7 cellular contexts compared by ENCODE assay signal in genomic region chr3:49906004-49906860, GRCh38. TPM values are rescaled to one million over a fixed set of nuclear protein-coding genes. Genes with fewer than 3 reads are reported as not detected.
DNase-seq lines count a peak whose midpoint lies in the region; ATAC-seq, FAIRE-seq and TF ChIP-seq lines count a peak whose summit lies in the region.

No MANE protein-coding gene starts in this region.

- H3K27ac ChIP-seq in endothelial cell of umbilical vein (ENCODE audit: insufficient read depth, low read depth, low read length) = no peak overlapping the region
- H3K27ac ChIP-seq in naive thymus-derived CD4-positive, alpha-beta T cell (ENCODE audit: low read depth, low read length) = peak overlapping the region; percentile 24
- H3K27ac ChIP-seq in testis = no peak overlapping the region

- no peaks in the 10 kb centered on the region for H3K9me3 ChIP-seq in endothelial cell of umbilical vein (replicated peaks; ENCODE audit: control insufficient read depth, insufficient read depth, low read length)
- no peaks in the 10 kb centered on the region for H3K9me3 ChIP-seq in naive thymus-derived CD4-positive, alpha-beta T cell (ENCODE audit: control insufficient read depth in 2 of 3, low read length in 3 of 3)
- no peaks in the 10 kb centered on the region for H3K9me3 ChIP-seq in testis

- POLR2A ChIA-PET in endothelial cell of umbilical vein (lab: Charles Lee) = no interaction called here
- POLR2A ChIA-PET in naive thymus-derived CD4-positive, alpha-beta T cell (lab: Charles Lee) = interaction anchor here (0.7 kb wide), 2 partner anchors 21 to 49 kb away, joined by 3 read pairs; no protein-coding TSS in a partner anchor

- no peaks in the 10 kb centered on the region for H3K79me2 ChIP-seq in endothelial cell of umbilical vein (ENCODE audit: control insufficient read depth, insufficient read depth, low read length)

- peak; percentile 53 for ATAC-seq in naive thymus-derived CD4-positive, alpha-beta T cell
- no peak for ATAC-seq in GM21423 (IDR thresholded peaks at IDR 0.05; ENCODE audit: unreplicated experiment)

- H3K4me2 ChIP-seq in endothelial cell of umbilical vein (ENCODE audit: insufficient read depth, low read length) = peak overlapping the region; percentile 78

- peak overlapping the region; percentile 63 to 91 (median 87) for H3K27ac Mint-ChIP-seq in naive thymus-derived CD4-positive, alpha-beta T cell

- H3K36me3 ChIP-seq in endothelial cell of umbilical vein (ENCODE audit: control insufficient read depth in 2 of 2, extremely low read depth in 1 of 2, insufficient read depth in 2 of 2, low read length in 2 of 2) = peaks cover 0 to 4% of the 10 kb centered on the region in 2 experiments
- H3K36me3 ChIP-seq in naive thymus-derived CD4-positive, alpha-beta T cell (ENCODE audit: control insufficient read depth in 2 of 3, insufficient read depth in 3 of 3, low read length in 3 of 3) = peaks cover 0 to 35% (median 0%) of the 10 kb centered on the region in 3 experiments
- H3K36me3 ChIP-seq in testis (ENCODE audit: low read depth, missing control alignments) = no peaks in the 10 kb centered on the region

- intact Hi-C loops in endothelial cell of umbilical vein (cut with micrococcal nuclease) (loop anchor here (1.0 to 2.0 kb wide), 5 partner anchors 49 to 203 kb away; partner anchors contain the start of genes AMIGO3, INKA1 and TRAIP), testis (cut with DNase I; ENCODE audit: low total_unique reads) (no loop called here)
- intact Hi-C loops in naive thymus-derived CD4-positive, alpha-beta T cell (cut with micrococcal nuclease) = loop anchor here (1.0 to 5.0 kb wide), 6 partner anchors 34 to 367 kb away; partner anchors contain the start of genes GMPPB (in 1 of the 2), RBM6 (in 1 of the 2) and TRAIP (in 1 of the 2)

- no peaks in the 10 kb centered on the region for H3K9me3 Mint-ChIP-seq in naive thymus-derived CD4-positive, alpha-beta T cell

- no TSS peak for BruUV-seq in endothelial cell of umbilical vein (replicated peaks; lab: Mats Ljungman, UMichigan)

- H3K4me3 Mint-ChIP-seq in naive thymus-derived CD4-positive, alpha-beta T cell = peak overlapping the region; percentile 39 to 79 (median 64)

- 40 to 41% methylated on average over 15 of the region's 15 CpGs for WGBS in testis, 2 donors

- TF ChIP-seq CTCF in GM12865 (IDR thresholded peaks at IDR 0.05; ENCODE audit: insufficient read depth, low read depth, low read length, missing control alignments) = peak; percentile 67
- peak; percentile 64 for TF ChIP-seq CTCF in NB4 (IDR thresholded peaks at IDR 0.05; ENCODE audit: low read depth, low read length)
- TF ChIP-seq CTCF in endothelial cell of umbilical vein (IDR thresholded peaks at IDR 0.05; ENCODE audit: extremely low read depth in 1 of 2, insufficient read depth in 1 of 2, low read depth in 1 of 2, low read length in 2 of 2) = peak; percentile 63 to 80
- peak; percentile 34 to 55 (median 51) for TF ChIP-seq CTCF in testis (IDR thresholded peaks at IDR 0.05)

- H2AFZ ChIP-seq in endothelial cell of umbilical vein (ENCODE audit: low read depth, low read length) = peak overlapping the region; percentile 90

- TF ChIP-seq POLR2A in NB4 (IDR thresholded peaks at IDR 0.05; ENCODE audit: extremely low read depth, insufficient read length) (no peak), endothelial cell of umbilical vein (IDR thresholded peaks at IDR 0.05; ENCODE audit: low read depth, low read length) (no peak), testis (IDR thresholded peaks at IDR 0.05) (no peak)

- peaks cover 18 to 41% (median 27%) of the 10 kb centered on the region in 7 donors for H3K4me1 Mint-ChIP-seq in naive thymus-derived CD4-positive, alpha-beta T cell

- no peaks in the 10 kb centered on the region for H3K9me1 ChIP-seq in endothelial cell of umbilical vein (replicated peaks; ENCODE audit: control insufficient read depth, extremely low read depth, insufficient read depth, low read length)

- H3K9ac ChIP-seq in endothelial cell of umbilical vein (replicated peaks; ENCODE audit: extremely low read depth, insufficient read depth, low read length) = no peak overlapping the region

- peak; percentile 80 for FAIRE-seq in endothelial cell of umbilical vein (lab: Jason Lieb, UNC)

- DNase-seq in GM12865 (ENCODE audit: low read depth) (peak; percentile 66), NB4 (ENCODE audit: low read depth) (peak; percentile 68), endothelial cell of umbilical vein (ENCODE audit: low read depth, low spot score) (peak; percentile 64), testis (peak; percentile 50)
- peak; percentile 54 for DNase-seq in activated CD8-positive, alpha-beta memory T cell treated with anti-CD3 and anti-CD28 coated beads, Interleukin-2, amount 50 U/mL, for 4 hours
- peak; percentile 16 to 60 (median 39) for DNase-seq in naive thymus-derived CD4-positive, alpha-beta T cell

- H3K27me3 ChIP-seq in endothelial cell of umbilical vein (ENCODE audit: control insufficient read depth in 2 of 2, insufficient read depth in 2 of 2, low read length in 2 of 2) (no peaks in the 10 kb centered on the region), testis (no peaks in the 10 kb centered on the region)
- H3K27me3 ChIP-seq in naive thymus-derived CD4-positive, alpha-beta T cell (ENCODE audit: control insufficient read depth in 2 of 2, insufficient read depth in 2 of 2, low read length in 2 of 2) = no peaks in the 10 kb centered on the region

- CTCF ChIA-PET in endothelial cell of umbilical vein (lab: Charles Lee) = interaction anchor here (0.6 to 4.0 kb wide), 11 partner anchors 9 to 205 kb away, joined by 3 to 25 read pairs (median 4); partner anchors contain the start of genes AMIGO3 and INKA1
- CTCF ChIA-PET in naive thymus-derived CD4-positive, alpha-beta T cell (lab: Charles Lee) = interaction anchor here (0.6 to 1.2 kb wide), 4 partner anchors 23 to 203 kb away, joined by 3 to 7 read pairs (median 3); partner anchors contain the start of gene INKA1

- peaks cover 4 to 11% (median 5%) of the 10 kb centered on the region in 5 donors for H3K36me3 Mint-ChIP-seq in naive thymus-derived CD4-positive, alpha-beta T cell

- dilution Hi-C loops in endothelial cell of umbilical vein (cut with MboI; ENCODE audit: extremely low pct_ligation_motif_present, low sequenced_read_pairs) = no loop called here

- H4K20me1 ChIP-seq in endothelial cell of umbilical vein (replicated peaks; ENCODE audit: control insufficient read depth, extremely low read depth, insufficient read depth, low read length) = no peaks in the 10 kb centered on the region

- H3K27me3 Mint-ChIP-seq in naive thymus-derived CD4-positive, alpha-beta T cell = no peaks in the 10 kb centered on the region

- H3K4me3 ChIP-seq in GM12865 (ENCODE audit: low read depth, low read length) (no peak overlapping the region), NB4 (ENCODE audit: low read depth, low read length) (no peak overlapping the region), endothelial cell of umbilical vein (replicated peaks in 1 of 3; ENCODE audit: insufficient read depth in 1 of 3, low read depth in 1 of 3, low read length in 3 of 3) (peak overlapping the region in 1 of 3 experiments; percentile 41), testis (no peak overlapping the region)
- H3K4me3 ChIP-seq in naive thymus-derived CD4-positive, alpha-beta T cell (ENCODE audit: low read length) = no peak overlapping the region

- H3K4me1 ChIP-seq in endothelial cell of umbilical vein (ENCODE audit: control insufficient read depth, extremely low read depth, insufficient read depth, low read length) (peaks cover 14% of the 10 kb centered on the region), testis (peaks cover 5% of the 10 kb centered on the region)
- peaks cover 15 to 26% of the 10 kb centered on the region in 2 donors for H3K4me1 ChIP-seq in naive thymus-derived CD4-positive, alpha-beta T cell (ENCODE audit: control insufficient read depth in 2 of 2, insufficient read depth in 2 of 2, low read length in 2 of 2)

RNA-seq across cellular contexts. Expression of gene MST1R, which starts 2.6 kb away (rescaled TPM):
- 0.93 and 1.5 TPM in 2 replicates for total RNA-seq in endothelial cell of umbilical vein
- 2.4 and 3.6 TPM in 2 replicates for polyA plus RNA-seq in endothelial cell of umbilical vein
- 0.73 and 1.2 TPM in 2 replicates for polyA plus RNA-seq in endothelial cell of umbilical vein (2011; cell fraction: cytosol; rRNA removed)
- 6.8 and 8.6 TPM in 2 replicates for polyA plus RNA-seq in endothelial cell of umbilical vein (2011; cell fraction: nucleus; rRNA removed)
- 0.59 and 1.2 TPM in 2 replicates for polyA plus RNA-seq in endothelial cell of umbilical vein (2012)
- 2.8 and 5.0 TPM in 2 replicates for polyA minus RNA-seq in endothelial cell of umbilical vein
- polyA minus RNA-seq in endothelial cell of umbilical vein (2011; cell fraction: cytosol; rRNA and poly(A)+ RNA removed) = 33.5 TPM
- polyA minus RNA-seq in endothelial cell of umbilical vein (2011; cell fraction: nucleus; rRNA and poly(A)+ RNA removed) = 2.1 and 2.6 TPM in 2 replicates
- total RNA-seq in naive thymus-derived CD4-positive, alpha-beta T cell = 1 to 10 TPM in 3 of 5 experiments, under 1 TPM in 2; 0.39 to 5.8 (median 1.2) TPM
- under 1 TPM; 0.66 to 0.80 TPM for polyA plus RNA-seq in naive thymus-derived CD4-positive, alpha-beta T cell
- 10 to 100 TPM in 1 of 2 donors, 1 to 10 TPM in 1; 7.6 to 11.2 TPM for total RNA-seq in testis
- polyA plus RNA-seq in testis (ENCODE audit: insufficient read depth, low read depth, low replicate concordance) = 15.9 TPM

RNA-seq across cellular contexts. Expression of gene MON1A, which starts 23.4 kb away (rescaled TPM):
- total RNA-seq in endothelial cell of umbilical vein = 17.0 and 17.5 TPM in 2 replicates
- polyA plus RNA-seq in endothelial cell of umbilical vein = 31.1 and 37.0 TPM in 2 replicates
- 18.3 and 19.1 TPM in 2 replicates for polyA plus RNA-seq in endothelial cell of umbilical vein (2011; cell fraction: cytosol; rRNA removed)
- 13.0 and 14.3 TPM in 2 replicates for polyA plus RNA-seq in endothelial cell of umbilical vein (2011; cell fraction: nucleus; rRNA removed)
- 12.0 and 14.7 TPM in 2 replicates for polyA plus RNA-seq in endothelial cell of umbilical vein (2012)
- polyA minus RNA-seq in endothelial cell of umbilical vein = 10.9 and 15.3 TPM in 2 replicates
- polyA minus RNA-seq in endothelial cell of umbilical vein (2011; cell fraction: cytosol; rRNA and poly(A)+ RNA removed) = 9.7 TPM
- 4.1 and 4.8 TPM in 2 replicates for polyA minus RNA-seq in endothelial cell of umbilical vein (2011; cell fraction: nucleus; rRNA and poly(A)+ RNA removed)
- 10 to 100 TPM in 2 of 5 experiments, 1 to 10 TPM in 3; 4.6 to 12.6 (median 8.6) TPM for total RNA-seq in naive thymus-derived CD4-positive, alpha-beta T cell
- polyA plus RNA-seq in naive thymus-derived CD4-positive, alpha-beta T cell = 10 to 100 TPM; 10.9 to 24.5 TPM
- 10 to 100 TPM; 16.4 to 17.3 TPM for total RNA-seq in testis
- 23.9 TPM for polyA plus RNA-seq in testis (ENCODE audit: insufficient read depth, low read depth, low replicate concordance)

RNA-seq across cellular contexts. Expression of gene RBM6, which starts 33.7 kb away (rescaled TPM):
- total RNA-seq in endothelial cell of umbilical vein = 94.5 and 96.0 TPM in 2 replicates
- polyA plus RNA-seq in endothelial cell of umbilical vein = 24.6 and 30.4 TPM in 2 replicates
- 28.6 and 40.1 TPM in 2 replicates for polyA plus RNA-seq in endothelial cell of umbilical vein (2011; cell fraction: cytosol; rRNA removed)
- 234 and 297 TPM in 2 replicates for polyA plus RNA-seq in endothelial cell of umbilical vein (2011; cell fraction: nucleus; rRNA removed)
- 46.8 and 52.9 TPM in 2 replicates for polyA plus RNA-seq in endothelial cell of umbilical vein (2012)
- polyA minus RNA-seq in endothelial cell of umbilical vein = 42.3 and 48.9 TPM in 2 replicates
- 14.5 TPM for polyA minus RNA-seq in endothelial cell of umbilical vein (2011; cell fraction: cytosol; rRNA and poly(A)+ RNA removed)
- polyA minus RNA-seq in endothelial cell of umbilical vein (2011; cell fraction: nucleus; rRNA and poly(A)+ RNA removed) = 75.8 and 91.7 TPM in 2 replicates
- total RNA-seq in naive thymus-derived CD4-positive, alpha-beta T cell = 100 to 1,000 TPM; 103 to 208 (median 153) TPM
- polyA plus RNA-seq in naive thymus-derived CD4-positive, alpha-beta T cell = 10 to 100 TPM; 29.6 to 70.1 TPM
- 100 to 1,000 TPM; 212 to 229 TPM for total RNA-seq in testis
- polyA plus RNA-seq in testis (ENCODE audit: insufficient read depth, low read depth, low replicate concordance) = 104 TPM

RNA-seq across cellular contexts. Expression of gene CAMKV, which starts 36.5 kb away (rescaled TPM):
- total RNA-seq in endothelial cell of umbilical vein (not detected in 2 replicates), testis (1 to 10 TPM; 1.2 to 2.3 TPM)
- polyA plus RNA-seq in endothelial cell of umbilical vein (not detected in 2 replicates), testis (ENCODE audit: insufficient read depth, low read depth, low replicate concordance) (4.0 TPM)
- polyA plus RNA-seq in endothelial cell of umbilical vein (2011; cell fraction: cytosol; rRNA removed) = not detected in 2 replicates
- not detected in 2 replicates for polyA plus RNA-seq in endothelial cell of umbilical vein (2011; cell fraction: nucleus; rRNA removed)
- polyA plus RNA-seq in endothelial cell of umbilical vein (2012) = not detected in 2 replicates
- not detected in 2 replicates for polyA minus RNA-seq in endothelial cell of umbilical vein
- not detected for polyA minus RNA-seq in endothelial cell of umbilical vein (2011; cell fraction: cytosol; rRNA and poly(A)+ RNA removed)
- not detected in 2 replicates for polyA minus RNA-seq in endothelial cell of umbilical vein (2011; cell fraction: nucleus; rRNA and poly(A)+ RNA removed)
- total RNA-seq in naive thymus-derived CD4-positive, alpha-beta T cell = not detected
- polyA plus RNA-seq in naive thymus-derived CD4-positive, alpha-beta T cell = not detected

RNA-seq across cellular contexts. Expression of gene TRAIP, which starts 49.9 kb away (rescaled TPM):
- 11.5 and 13.4 TPM in 2 replicates for total RNA-seq in endothelial cell of umbilical vein
- polyA plus RNA-seq in endothelial cell of umbilical vein = 8.6 and 9.5 TPM in 2 replicates
- polyA plus RNA-seq in endothelial cell of umbilical vein (2011; cell fraction: cytosol; rRNA removed) = 7.6 TPM in 2 replicates
- polyA plus RNA-seq in endothelial cell of umbilical vein (2011; cell fraction: nucleus; rRNA removed) = 37.3 and 39.4 TPM in 2 replicates
- 3.8 and 5.3 TPM in 2 replicates for polyA plus RNA-seq in endothelial cell of umbilical vein (2012)
- polyA minus RNA-seq in endothelial cell of umbilical vein = 7.7 and 15.3 TPM in 2 replicates
- 15.3 TPM for polyA minus RNA-seq in endothelial cell of umbilical vein (2011; cell fraction: cytosol; rRNA and poly(A)+ RNA removed)
- 4.4 and 7.6 TPM in 2 replicates for polyA minus RNA-seq in endothelial cell of umbilical vein (2011; cell fraction: nucleus; rRNA and poly(A)+ RNA removed)
- 10 to 100 TPM in 1 of 5 experiments, 1 to 10 TPM in 4; 4.1 to 22.5 (median 5.7) TPM for total RNA-seq in naive thymus-derived CD4-positive, alpha-beta T cell
- polyA plus RNA-seq in naive thymus-derived CD4-positive, alpha-beta T cell = 1 to 10 TPM; 2.7 to 3.8 TPM
- 10 to 100 TPM; 15.8 to 21.3 TPM for total RNA-seq in testis
- polyA plus RNA-seq in testis (ENCODE audit: insufficient read depth, low read depth, low replicate concordance) = 16.0 TPM
